In the genomic region with DNA sequence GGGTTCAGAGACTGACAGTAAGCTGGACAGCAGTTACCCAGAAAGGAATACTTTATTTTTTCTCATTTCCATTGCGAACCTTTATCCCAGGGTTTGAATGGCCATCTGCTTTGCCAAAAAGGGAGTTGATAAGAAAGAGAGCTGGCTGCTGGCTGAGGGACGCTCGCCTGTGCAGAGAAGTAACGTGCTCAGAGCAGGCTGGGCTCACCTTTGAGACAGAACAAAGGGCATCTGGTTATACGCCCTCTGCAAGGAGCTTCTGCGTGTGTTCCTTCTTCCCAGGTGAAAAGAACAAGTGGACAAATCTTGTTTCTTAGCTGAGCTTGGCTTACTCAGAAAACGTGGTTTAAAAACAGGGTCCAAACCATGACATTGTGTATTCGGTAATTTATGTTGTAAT, we compare ENCODE assay signal across 1 cellular context.
TF ChIP-seq lines count a peak whose summit lies in the region.

No MANE protein-coding gene starts in this region.

TF ChIP-seq in endothelial cell of umbilical vein, 7 proteins besides CTCF, POLR2A, EP300 and RAD21 (continued from another document):
- TF ChIP-seq GATA2 (IDR thresholded peaks at IDR 0.05; ENCODE audit: insufficient read depth, insufficient read length, low read depth, low read length) (no peak), FOS (IDR thresholded peaks at IDR 0.05; ENCODE audit: borderline replicate concordance, insufficient read depth, low read length) (no peak), JUN (IDR thresholded peaks at IDR 0.05; ENCODE audit: borderline replicate concordance, insufficient read depth, insufficient read length, low read depth) (no peak)
TF ChIP-seq in endothelial cell of umbilical vein: peak in this region for 0.
